In the genomic region with DNA sequence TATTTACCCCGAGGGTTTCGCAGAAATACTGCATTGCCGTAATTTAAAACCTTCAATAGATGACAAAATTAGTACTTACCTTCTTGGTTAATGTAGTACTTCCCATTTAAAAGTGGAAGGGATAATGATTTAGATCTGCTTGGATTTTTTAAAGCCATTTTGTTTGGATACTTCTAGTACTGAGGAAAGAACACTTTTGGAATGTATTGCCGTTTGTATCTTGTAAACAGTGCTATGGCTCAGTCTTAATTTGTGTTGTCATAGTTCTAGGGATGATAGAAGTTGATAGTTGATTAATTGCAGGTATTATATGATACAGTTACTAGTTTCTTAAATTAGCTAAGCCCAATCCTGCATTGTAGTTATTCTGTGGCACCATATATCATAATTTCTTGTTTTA, we compare ENCODE assay signal across 9 cellular contexts. TPM values are rescaled to one million over a fixed set of nuclear protein-coding genes. Genes with fewer than 3 reads are reported as not detected.
A peak's percentile ranks its signal among the peaks of the same experiment; 100 is the strongest.
DNase-seq lines count a peak whose midpoint lies in the region; ATAC-seq and TF ChIP-seq lines count a peak whose summit lies in the region.
"Had no signal": no experiment of that assay in that cellular context is flagged by ENCODE, and none has a peak within 500 bp of the region (broad histone marks: within the 10 kb centered on the region; RNA-seq: fewer than 3 reads in every experiment).

No MANE protein-coding gene starts in this region.

- TF ChIP-seq POLR2A in tibial nerve (IDR thresholded peaks at IDR 0.05), result no peak

- no peaks in the 10 kb centered on the region for H3K9me3 ChIP-seq in left lung
- no peaks in the 10 kb centered on the region for H3K9me3 ChIP-seq in tibial nerve

- peak overlapping the region in 1 of 2 donors; percentile 95 for H3K27ac ChIP-seq in left lung
- peak overlapping the region in 3 of 4 donors; percentile 59 to 85 (median 76) for H3K27ac ChIP-seq in tibial nerve

- peaks cover 56% of the 10 kb centered on the region for H3K4me1 Mint-ChIP-seq in activated naive CD4-positive, alpha-beta T cell treated with anti-CD3 and anti-CD28 coated beads for 36 hours (ENCODE audit: low read depth)
- H3K4me1 Mint-ChIP-seq in activated T-helper 2 cell treated with anti-CD3 and anti-CD28 coated beads, Interferon-gamma antibody, Interleukin-2, Interleukin-4, amounts not matched to agents 10 μg/mL and 5 μg/mL and 100 μg/mL, durations not matched to agents 14 hours and 24 hours and 36 hours (ENCODE audit: low read depth), result peaks cover 38% of the 10 kb centered on the region

- H3K27me3 Mint-ChIP-seq in activated naive CD4-positive, alpha-beta T cell treated with anti-CD3 and anti-CD28 coated beads for 36 hours (ENCODE audit: low read depth), result no peaks in the 10 kb centered on the region
- peaks cover 11% of the 10 kb centered on the region for H3K27me3 Mint-ChIP-seq in activated T-helper 2 cell treated with anti-CD3 and anti-CD28 coated beads, Interferon-gamma antibody, Interleukin-2, Interleukin-4, amounts not matched to agents 10 μg/mL and 5 μg/mL and 100 μg/mL, durations not matched to agents 14 hours and 24 hours and 36 hours (ENCODE audit: low read depth)

- WGBS in tibial nerve, 2 donors, result 16 to 19% methylated on average over 4 of the region's 4 CpGs

- ATAC-seq in left lung (no peak), GM21360 (IDR thresholded peaks at IDR 0.05; ENCODE audit: unreplicated experiment) (no peak), HG02938 (IDR thresholded peaks at IDR 0.05; ENCODE audit: unreplicated experiment) (no peak)

- peaks cover 22 to 76% of the 10 kb centered on the region in 2 donors for H3K4me1 ChIP-seq in left lung
- H3K4me1 ChIP-seq in tibial nerve, result peaks cover 0 to 86% (median 42%) of the 10 kb centered on the region in 4 donors

- CTCF ChIA-PET in activated naive CD4-positive, alpha-beta T cell treated with anti-CD3 and anti-CD28 coated beads for 36 hours (lab: Charles Lee), result interaction anchor here (0.7 to 1.3 kb wide), 5 partner anchors 9 to 104 kb away, joined by 3 to 5 read pairs (median 4); no protein-coding TSS in a partner anchor

- no peak for TF ChIP-seq EP300 in tibial nerve (IDR thresholded peaks at IDR 0.05)

- peaks cover 0 to 22% of the 10 kb centered on the region in 2 donors for H3K36me3 ChIP-seq in left lung
- no peaks in the 10 kb centered on the region for H3K36me3 ChIP-seq in tibial nerve

- H3K36me3 Mint-ChIP-seq in activated naive CD4-positive, alpha-beta T cell treated with anti-CD3 and anti-CD28 coated beads for 36 hours (ENCODE audit: low read depth), result peaks cover 26% of the 10 kb centered on the region
- peaks cover 39% of the 10 kb centered on the region for H3K36me3 Mint-ChIP-seq in activated T-helper 2 cell treated with anti-CD3 and anti-CD28 coated beads, Interferon-gamma antibody, Interleukin-2, Interleukin-4, amounts not matched to agents 10 μg/mL and 5 μg/mL and 100 μg/mL, durations not matched to agents 14 hours and 24 hours and 36 hours (ENCODE audit: low read depth)

- H3K4me3 ChIP-seq in left lung (peak overlapping the region; percentile 80 to 83), tibial nerve (peak overlapping the region in 3 of 4 donors; percentile 52 to 63 (median 62))

- H3K27ac Mint-ChIP-seq in activated naive CD4-positive, alpha-beta T cell treated with anti-CD3 and anti-CD28 coated beads for 36 hours, result no peak overlapping the region
- peak overlapping the region; percentile 73 for H3K27ac Mint-ChIP-seq in activated T-helper 2 cell treated with anti-CD3 and anti-CD28 coated beads, Interferon-gamma antibody, Interleukin-2, Interleukin-4, amounts not matched to agents 10 μg/mL and 5 μg/mL and 100 μg/mL, durations not matched to agents 14 hours and 24 hours and 36 hours

- H3K27me3 ChIP-seq in left lung (no peaks in the 10 kb centered on the region), tibial nerve (no peaks in the 10 kb centered on the region)

- H3K4me3 Mint-ChIP-seq in activated naive CD4-positive, alpha-beta T cell treated with anti-CD3 and anti-CD28 coated beads for 36 hours, result peak overlapping the region; percentile 91
- peak overlapping the region; percentile 90 for H3K4me3 Mint-ChIP-seq in activated T-helper 2 cell treated with anti-CD3 and anti-CD28 coated beads, Interferon-gamma antibody, Interleukin-2, Interleukin-4, amounts not matched to agents 10 μg/mL and 5 μg/mL and 100 μg/mL, durations not matched to agents 14 hours and 24 hours and 36 hours (ENCODE audit: low read depth)

- DNase-seq in activated naive CD4-positive, alpha-beta T cell treated with anti-CD3 and anti-CD28 coated beads for 36 hours, result no peak
- no peak for DNase-seq in activated naive CD4-positive, alpha-beta T cell (lab: John Stamatoyannopoulos, UW)
- DNase-seq in activated T-helper 2 cell treated with anti-CD3 and anti-CD28 coated beads, Interferon-gamma antibody, Interleukin-2, Interleukin-4, amounts not matched to agents 10 μg/mL and 5 μg/mL and 100 μg/mL, durations not matched to agents 14 hours and 24 hours and 36 hours (ENCODE audit: low spot score), result no peak
- DNase-seq in left lung (no peak), tibial nerve (ENCODE audit: low spot score in 2 of 2) (no peak), GM13976 (ENCODE audit: low spot score) (no peak)
- DNase-seq: NCI-H1092 had no signal

- H3K9me3 Mint-ChIP-seq in activated naive CD4-positive, alpha-beta T cell treated with anti-CD3 and anti-CD28 coated beads for 36 hours, result no peaks in the 10 kb centered on the region
- H3K9me3 Mint-ChIP-seq in activated T-helper 2 cell treated with anti-CD3 and anti-CD28 coated beads, Interferon-gamma antibody, Interleukin-2, Interleukin-4, amounts not matched to agents 10 μg/mL and 5 μg/mL and 100 μg/mL, durations not matched to agents 14 hours and 24 hours and 36 hours, result no peaks in the 10 kb centered on the region

- TF ChIP-seq CTCF in left lung (IDR thresholded peaks at IDR 0.05) (no peak), tibial nerve (IDR thresholded peaks at IDR 0.05) (no peak), GM13976 (IDR thresholded peaks at IDR 0.05; ENCODE audit: borderline replicate concordance, control extremely low read depth, extremely low read depth, insufficient read depth, missing control alignments) (no peak)

- in situ Hi-C loops in GM13976 (cut with MboI; ENCODE audit: low sequenced_read_pairs, unreplicated experiment), result no loop called here

- intact Hi-C loops in activated naive CD4-positive, alpha-beta T cell treated with anti-CD3 and anti-CD28 coated beads for 36 hours (cut with micrococcal nuclease), result loop anchor here (2.0 to 5.0 kb wide), 3 partner anchors 482 to 617 kb away; a partner anchor contains a TSS
- intact Hi-C loops in activated T-helper 2 cell treated with anti-CD3 and anti-CD28 coated beads, Interferon-gamma antibody, Interleukin-2, Interleukin-4, amounts not matched to agents 10 μg/mL and 5 μg/mL and 100 μg/mL, durations not matched to agents 14 hours and 24 hours and 36 hours (cut with micrococcal nuclease), result loop anchor here (2.0 to 5.0 kb wide), 2 partner anchors 48 to 541 kb away; no protein-coding TSS in a partner anchor
- intact Hi-C loops in left lung (cut with DNase I), result no loop called here

RNA-seq across cellular contexts. Expression of a gene that starts 33.1 kb away (rescaled TPM):
- total RNA-seq in activated naive CD4-positive, alpha-beta T cell treated with anti-CD3 and anti-CD28 coated beads for 36 hours, result 100 to 1,000 TPM; 105 to 107 TPM
- total RNA-seq in activated T-helper 2 cell treated with anti-CD3 and anti-CD28 coated beads, Interferon-gamma antibody, Interleukin-2, Interleukin-4, amounts not matched to agents 10 μg/mL and 5 μg/mL and 100 μg/mL, durations not matched to agents 14 hours and 24 hours and 36 hours, result 112 and 121 TPM in 2 replicates
- 100 to 1,000 TPM in 1 of 2 donors, 10 to 100 TPM in 1; 98.5 to 112 TPM for total RNA-seq in left lung
- total RNA-seq in tibial nerve, result 100 to 1,000 TPM in 1 of 4 donors, 10 to 100 TPM in 3; 58.2 to 106 (median 81.4) TPM

Comparison
In these comparisons a context has a peak if more than half of its experiments do, and no peak if none do; other contexts are left out.
1. intact Hi-C loops: an anchor here in activated naive CD4-positive, alpha-beta T cell treated with anti-CD3 and anti-CD28 coated beads for 36 hours (2.0 to 5.0 kb wide) and activated T-helper 2 cell treated with anti-CD3 and anti-CD28 coated beads, Interferon-gamma antibody, Interleukin-2, Interleukin-4, amounts not matched to agents 10 μg/mL and 5 μg/mL and 100 μg/mL, durations not matched to agents 14 hours and 24 hours and 36 hours (2.0 to 5.0 kb wide); none called in left lung.